ENCODE assay signal across 1 cellular context in genomic region chr11:122505304-122506006, GRCh38.
A peak's percentile ranks its signal among the peaks of the same experiment; 100 is the strongest.
TF ChIP-seq lines count a peak whose summit lies in the region.

No MANE protein-coding gene starts in this region.

TF ChIP-seq in HepG2, 621 proteins besides CTCF, POLR2A, EP300 and RAD21 (continued from another document and continues in another):
- TF ChIP-seq ZBTB49 (CRISPR knock-in tag; IDR thresholded peaks at IDR 0.05; ENCODE audit: borderline replicate concordance) (no peak), HNRNPH1 (optimal IDR thresholded peaks at IDR 0.05; ENCODE audit: low read depth, low read length) (no peak), NR3C1 (CRISPR knock-in tag; IDR thresholded peaks at IDR 0.05) (no peak), DRAP1 (CRISPR knock-in tag; IDR thresholded peaks at IDR 0.05) (0 out of 2 replicates have a peak, but pooled peaks have one; percentile 19), TOPORS (CRISPR knock-in tag; IDR thresholded peaks at IDR 0.05) (no peak), ZBTB10 (CRISPR knock-in tag; IDR thresholded peaks at IDR 0.05; ENCODE audit: borderline replicate concordance) (no peak), HMG20A (CRISPR knock-in tag; IDR thresholded peaks at IDR 0.05; ENCODE audit: borderline replicate concordance) (no peak), NR2C2 (CRISPR knock-in tag; IDR thresholded peaks at IDR 0.05; ENCODE audit: borderline replicate concordance) (no peak), PHB2 (IDR thresholded peaks at IDR 0.05; ENCODE audit: partially characterized antibody) (no peak), ZBTB46 (CRISPR knock-in tag; IDR thresholded peaks at IDR 0.05; ENCODE audit: borderline replicate concordance) (no peak), STAG1 (CRISPR knock-in tag; IDR thresholded peaks at IDR 0.05) (peak; percentile 98), MZF1 (CRISPR knock-in tag; IDR thresholded peaks at IDR 0.05; ENCODE audit: borderline replicate concordance) (no peak), KLF12 (CRISPR knock-in tag; IDR thresholded peaks at IDR 0.05; ENCODE audit: borderline replicate concordance) (no peak), ZNF770 (CRISPR knock-in tag; IDR thresholded peaks at IDR 0.05) (no peak), TBL1XR1 (IDR thresholded peaks at IDR 0.05; ENCODE audit: borderline replicate concordance, low read length, partially characterized antibody) (no peak), RFX3 (CRISPR knock-in tag; IDR thresholded peaks at IDR 0.05) (no peak), TBX2 (CRISPR knock-in tag; IDR thresholded peaks at IDR 0.05; ENCODE audit: borderline replicate concordance) (no peak), ZNF205 (CRISPR knock-in tag; IDR thresholded peaks at IDR 0.05) (no peak), FOSL2 (CRISPR knock-in tag; IDR thresholded peaks at IDR 0.05) (0 out of 2 replicates have a peak, but pooled peaks have one; percentile 5), SMC3 (IDR thresholded peaks at IDR 0.05; ENCODE audit: low read length) (peak; percentile 88), ZNF276 (CRISPR knock-in tag; IDR thresholded peaks at IDR 0.05; ENCODE audit: low read depth) (no peak), CBX2 (IDR thresholded peaks at IDR 0.05; ENCODE audit: low read depth, low read length) (no peak), CBX2 (CRISPR knock-in tag; IDR thresholded peaks at IDR 0.05; ENCODE audit: low read depth) (no peak), HHEX (CRISPR knock-in tag; IDR thresholded peaks at IDR 0.05) (no peak), MXD4 (CRISPR knock-in tag; IDR thresholded peaks at IDR 0.05) (0 out of 2 replicates have a peak, but pooled peaks have one; percentile 20), ZNF335 (CRISPR knock-in tag; IDR thresholded peaks at IDR 0.05) (no peak), ISX (CRISPR knock-in tag; conservative IDR thresholded peaks at IDR 0.05) (no peak), SRSF4 (IDR thresholded peaks at IDR 0.05; ENCODE audit: low read depth, low read length, poor library complexity, severe bottlenecking) (no peak), BHLHE40 (IDR thresholded peaks at IDR 0.05; ENCODE audit: low read length) (peak; percentile 30; the same call in 1 of the 2 replicates)
- TF ChIP-seq, protein P1, sequence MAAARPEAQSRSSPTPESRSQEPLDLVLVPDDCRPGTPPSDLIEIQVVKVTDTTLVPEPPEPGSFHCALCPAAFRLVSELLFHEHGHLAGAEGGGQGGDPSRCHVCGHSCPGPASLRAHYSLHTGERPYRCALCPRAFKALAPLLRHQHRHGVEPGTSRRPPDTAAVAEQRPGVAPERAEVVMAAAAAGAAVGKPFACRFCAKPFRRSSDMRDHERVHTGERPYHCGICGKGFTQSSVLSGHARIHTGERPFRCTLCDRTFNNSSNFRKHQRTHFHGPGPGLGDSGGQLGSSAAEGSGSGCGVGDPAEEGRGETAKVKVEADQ (CRISPR knock-in tag; IDR thresholded peaks at IDR 0.05; ENCODE audit: borderline replicate concordance) = no peak
- TF ChIP-seq, protein P2, sequence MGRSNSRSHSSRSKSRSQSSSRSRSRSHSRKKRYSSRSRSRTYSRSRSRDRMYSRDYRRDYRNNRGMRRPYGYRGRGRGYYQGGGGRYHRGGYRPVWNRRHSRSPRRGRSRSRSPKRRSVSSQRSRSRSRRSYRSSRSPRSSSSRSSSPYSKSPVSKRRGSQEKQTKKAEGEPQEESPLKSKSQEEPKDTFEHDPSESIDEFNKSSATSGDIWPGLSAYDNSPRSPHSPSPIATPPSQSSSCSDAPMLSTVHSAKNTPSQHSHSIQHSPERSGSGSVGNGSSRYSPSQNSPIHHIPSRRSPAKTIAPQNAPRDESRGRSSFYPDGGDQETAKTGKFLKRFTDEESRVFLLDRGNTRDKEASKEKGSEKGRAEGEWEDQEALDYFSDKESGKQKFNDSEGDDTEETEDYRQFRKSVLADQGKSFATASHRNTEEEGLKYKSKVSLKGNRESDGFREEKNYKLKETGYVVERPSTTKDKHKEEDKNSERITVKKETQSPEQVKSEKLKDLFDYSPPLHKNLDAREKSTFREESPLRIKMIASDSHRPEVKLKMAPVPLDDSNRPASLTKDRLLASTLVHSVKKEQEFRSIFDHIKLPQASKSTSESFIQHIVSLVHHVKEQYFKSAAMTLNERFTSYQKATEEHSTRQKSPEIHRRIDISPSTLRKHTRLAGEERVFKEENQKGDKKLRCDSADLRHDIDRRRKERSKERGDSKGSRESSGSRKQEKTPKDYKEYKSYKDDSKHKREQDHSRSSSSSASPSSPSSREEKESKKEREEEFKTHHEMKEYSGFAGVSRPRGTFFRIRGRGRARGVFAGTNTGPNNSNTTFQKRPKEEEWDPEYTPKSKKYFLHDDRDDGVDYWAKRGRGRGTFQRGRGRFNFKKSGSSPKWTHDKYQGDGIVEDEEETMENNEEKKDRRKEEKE (IDR thresholded peaks at IDR 0.05) = no peak
- TF ChIP-seq, protein P3, sequence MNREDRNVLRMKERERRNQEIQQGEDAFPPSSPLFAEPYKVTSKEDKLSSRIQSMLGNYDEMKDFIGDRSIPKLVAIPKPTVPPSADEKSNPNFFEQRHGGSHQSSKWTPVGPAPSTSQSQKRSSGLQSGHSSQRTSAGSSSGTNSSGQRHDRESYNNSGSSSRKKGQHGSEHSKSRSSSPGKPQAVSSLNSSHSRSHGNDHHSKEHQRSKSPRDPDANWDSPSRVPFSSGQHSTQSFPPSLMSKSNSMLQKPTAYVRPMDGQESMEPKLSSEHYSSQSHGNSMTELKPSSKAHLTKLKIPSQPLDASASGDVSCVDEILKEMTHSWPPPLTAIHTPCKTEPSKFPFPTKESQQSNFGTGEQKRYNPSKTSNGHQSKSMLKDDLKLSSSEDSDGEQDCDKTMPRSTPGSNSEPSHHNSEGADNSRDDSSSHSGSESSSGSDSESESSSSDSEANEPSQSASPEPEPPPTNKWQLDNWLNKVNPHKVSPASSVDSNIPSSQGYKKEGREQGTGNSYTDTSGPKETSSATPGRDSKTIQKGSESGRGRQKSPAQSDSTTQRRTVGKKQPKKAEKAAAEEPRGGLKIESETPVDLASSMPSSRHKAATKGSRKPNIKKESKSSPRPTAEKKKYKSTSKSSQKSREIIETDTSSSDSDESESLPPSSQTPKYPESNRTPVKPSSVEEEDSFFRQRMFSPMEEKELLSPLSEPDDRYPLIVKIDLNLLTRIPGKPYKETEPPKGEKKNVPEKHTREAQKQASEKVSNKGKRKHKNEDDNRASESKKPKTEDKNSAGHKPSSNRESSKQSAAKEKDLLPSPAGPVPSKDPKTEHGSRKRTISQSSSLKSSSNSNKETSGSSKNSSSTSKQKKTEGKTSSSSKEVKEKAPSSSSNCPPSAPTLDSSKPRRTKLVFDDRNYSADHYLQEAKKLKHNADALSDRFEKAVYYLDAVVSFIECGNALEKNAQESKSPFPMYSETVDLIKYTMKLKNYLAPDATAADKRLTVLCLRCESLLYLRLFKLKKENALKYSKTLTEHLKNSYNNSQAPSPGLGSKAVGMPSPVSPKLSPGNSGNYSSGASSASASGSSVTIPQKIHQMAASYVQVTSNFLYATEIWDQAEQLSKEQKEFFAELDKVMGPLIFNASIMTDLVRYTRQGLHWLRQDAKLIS (CRISPR knock-in tag; IDR thresholded peaks at IDR 0.05) = no peak
- TF ChIP-seq, protein P4, sequence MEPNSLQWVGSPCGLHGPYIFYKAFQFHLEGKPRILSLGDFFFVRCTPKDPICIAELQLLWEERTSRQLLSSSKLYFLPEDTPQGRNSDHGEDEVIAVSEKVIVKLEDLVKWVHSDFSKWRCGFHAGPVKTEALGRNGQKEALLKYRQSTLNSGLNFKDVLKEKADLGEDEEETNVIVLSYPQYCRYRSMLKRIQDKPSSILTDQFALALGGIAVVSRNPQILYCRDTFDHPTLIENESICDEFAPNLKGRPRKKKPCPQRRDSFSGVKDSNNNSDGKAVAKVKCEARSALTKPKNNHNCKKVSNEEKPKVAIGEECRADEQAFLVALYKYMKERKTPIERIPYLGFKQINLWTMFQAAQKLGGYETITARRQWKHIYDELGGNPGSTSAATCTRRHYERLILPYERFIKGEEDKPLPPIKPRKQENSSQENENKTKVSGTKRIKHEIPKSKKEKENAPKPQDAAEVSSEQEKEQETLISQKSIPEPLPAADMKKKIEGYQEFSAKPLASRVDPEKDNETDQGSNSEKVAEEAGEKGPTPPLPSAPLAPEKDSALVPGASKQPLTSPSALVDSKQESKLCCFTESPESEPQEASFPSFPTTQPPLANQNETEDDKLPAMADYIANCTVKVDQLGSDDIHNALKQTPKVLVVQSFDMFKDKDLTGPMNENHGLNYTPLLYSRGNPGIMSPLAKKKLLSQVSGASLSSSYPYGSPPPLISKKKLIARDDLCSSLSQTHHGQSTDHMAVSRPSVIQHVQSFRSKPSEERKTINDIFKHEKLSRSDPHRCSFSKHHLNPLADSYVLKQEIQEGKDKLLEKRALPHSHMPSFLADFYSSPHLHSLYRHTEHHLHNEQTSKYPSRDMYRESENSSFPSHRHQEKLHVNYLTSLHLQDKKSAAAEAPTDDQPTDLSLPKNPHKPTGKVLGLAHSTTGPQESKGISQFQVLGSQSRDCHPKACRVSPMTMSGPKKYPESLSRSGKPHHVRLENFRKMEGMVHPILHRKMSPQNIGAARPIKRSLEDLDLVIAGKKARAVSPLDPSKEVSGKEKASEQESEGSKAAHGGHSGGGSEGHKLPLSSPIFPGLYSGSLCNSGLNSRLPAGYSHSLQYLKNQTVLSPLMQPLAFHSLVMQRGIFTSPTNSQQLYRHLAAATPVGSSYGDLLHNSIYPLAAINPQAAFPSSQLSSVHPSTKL (CRISPR knock-in tag; IDR thresholded peaks at IDR 0.05) = 0 out of 2 replicates have a peak, but pooled peaks have one; percentile 10
